8 cellular contexts compared by ENCODE assay signal in the genomic region with DNA sequence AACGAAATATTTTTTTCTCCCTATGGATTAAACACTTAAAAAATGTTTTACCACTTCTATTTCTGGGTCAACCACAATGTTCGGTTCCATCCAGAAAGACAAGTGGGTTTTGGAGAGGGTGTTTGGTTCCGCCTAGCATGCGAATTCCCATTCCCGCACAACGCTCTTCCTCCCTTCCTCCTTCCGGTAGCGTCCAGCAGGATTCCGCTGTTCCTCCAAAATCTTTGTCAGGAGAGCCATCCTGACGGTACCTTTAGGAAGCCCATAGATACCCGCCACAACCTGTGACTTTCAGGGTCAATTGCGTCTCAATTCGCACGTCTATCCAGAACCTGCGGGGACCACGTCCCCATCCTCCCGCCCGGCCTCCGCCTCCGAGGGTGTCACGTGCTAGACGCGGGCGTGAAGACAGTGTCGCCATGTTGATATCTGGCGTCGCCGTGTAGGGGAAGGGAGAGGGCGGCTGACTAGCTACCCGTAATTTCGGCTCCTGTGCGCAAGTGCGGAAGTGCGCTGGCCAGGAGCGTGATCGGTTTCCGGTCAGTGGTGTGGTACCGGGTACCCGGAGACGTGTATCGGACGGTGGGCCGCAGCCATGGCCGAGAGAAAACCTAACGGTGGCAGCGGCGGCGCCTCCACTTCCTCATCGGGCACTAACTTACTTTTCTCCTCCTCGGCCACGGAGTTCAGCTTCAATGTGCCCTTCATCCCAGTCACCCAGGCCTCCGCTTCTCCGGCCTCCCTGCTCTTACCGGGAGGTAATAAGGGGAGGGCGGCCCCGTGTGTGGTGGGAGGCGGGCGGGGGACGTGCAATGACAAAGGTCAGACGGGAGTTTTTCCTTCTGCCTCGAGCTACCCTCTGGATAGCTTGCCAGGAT. TPM values are rescaled to one million over a fixed set of nuclear protein-coding genes. Genes with fewer than 3 reads are reported as not detected.
DNase-seq lines count a peak whose midpoint lies in the region; ATAC-seq and TF ChIP-seq lines count a peak whose summit lies in the region.

TSS of gene SEC23IP (plus strand) at position 543 of the 878 bp plus-strand sequence. CDS start at position 596, 53 bp downstream.

- no peaks in the 10 kb centered on the region for H3K9me3 ChIP-seq in naive thymus-derived CD4-positive, alpha-beta T cell (ENCODE audit: control insufficient read depth in 2 of 3, low read length in 3 of 3)

- H3K36me3 ChIP-seq in naive thymus-derived CD4-positive, alpha-beta T cell (ENCODE audit: control insufficient read depth in 2 of 3, insufficient read depth in 3 of 3, low read length in 3 of 3), result peaks cover 0 to 4% (median 0%) of the 10 kb centered on the region in 3 experiments

- CTCF ChIA-PET in RWPE1 (lab: Yijun Ruan, JAX), result no interaction called here
- CTCF ChIA-PET in naive thymus-derived CD4-positive, alpha-beta T cell (lab: Charles Lee), result interaction anchor here (0.6 to 1.0 kb wide), 3 partner anchors 13 to 24 kb away, joined by 3 to 4 read pairs (median 3); partner anchors contain the start of gene MCMBP

- POLR2A ChIA-PET in RWPE1 (lab: Yijun Ruan, JAX; ENCODE audit: low non-redundant PET), result interaction anchor here (0.6 to 0.8 kb wide), 2 partner anchors 20 to 48 kb away, joined by 3 to 9 read pairs; partner anchors contain the start of gene MCMBP
- POLR2A ChIA-PET in naive thymus-derived CD4-positive, alpha-beta T cell (lab: Charles Lee), result interaction anchor here (0.9 to 4.2 kb wide), 5 partner anchors 17 to 788 kb away, joined by 3 to 61 read pairs (median 3); partner anchors contain the start of genes DENND10 and MCMBP

- no peaks in the 10 kb centered on the region for H3K27me3 ChIP-seq in naive thymus-derived CD4-positive, alpha-beta T cell (ENCODE audit: control insufficient read depth in 2 of 2, insufficient read depth in 2 of 2, low read length in 2 of 2)

- intact Hi-C loops in naive thymus-derived CD4-positive, alpha-beta T cell (cut with micrococcal nuclease), result loop anchor here (1.0 to 5.0 kb wide), 8 partner anchors 19 to 1846 kb away; partner anchors contain the start of genes CACUL1 (in 1 of the 2), FAM204A (in 1 of the 2), MCMBP (in 1 of the 2) and PRDX3 (in 1 of the 2)

- peaks cover 39% of the 10 kb centered on the region for H3K4me1 Mint-ChIP-seq in activated T-helper 17 cell treated with anti-CD3 and anti-CD28 coated beads, Interleukin-2, amount 50 U/mL, for 72 hours
- H3K4me1 Mint-ChIP-seq in naive thymus-derived CD4-positive, alpha-beta T cell, result peaks cover 40 to 53% (median 48%) of the 10 kb centered on the region in 7 donors
- H3K4me1 Mint-ChIP-seq in stimulated activated naive B cell treated with anti-CD40 and anti-IgM and Interleukin-4, amounts not matched to agents 10 μg/mL and 1 μg/mL and 100 μg/mL, for 72 hours, result peaks cover 34 to 47% of the 10 kb centered on the region in 2 donors

- peaks cover 3% of the 10 kb centered on the region for H3K9me3 Mint-ChIP-seq in activated T-helper 17 cell treated with anti-CD3 and anti-CD28 coated beads, Interleukin-2, amount 50 U/mL, for 72 hours
- H3K9me3 Mint-ChIP-seq in naive thymus-derived CD4-positive, alpha-beta T cell, result peaks cover 0 to 7% (median 0%) of the 10 kb centered on the region in 11 donors
- peaks cover 3% of the 10 kb centered on the region in 2 donors for H3K9me3 Mint-ChIP-seq in stimulated activated naive B cell treated with anti-CD40 and anti-IgM and Interleukin-4, amounts not matched to agents 10 μg/mL and 1 μg/mL and 100 μg/mL, for 72 hours

- peak; percentile 99 for ATAC-seq in activated T-helper 17 cell treated with anti-CD3 and anti-CD28 coated beads, Interleukin-2, amount 50 U/mL, for 72 hours (replicated peaks)
- ATAC-seq in naive thymus-derived CD4-positive, alpha-beta T cell, result peak; percentile 99
- ATAC-seq in stimulated activated naive B cell treated with anti-CD40 and anti-IgM and Interleukin-4, amounts not matched to agents 10 μg/mL and 1 μg/mL and 100 μg/mL, for 72 hours (replicated peaks), result peak; percentile 99 to 100

- DNase-seq in Daoy (ENCODE audit: low read depth), result peak; percentile 94
- DNase-seq in GOT3 (lab: John Stamatoyannopoulos, UW), result peak; percentile 69
- peak; percentile 91 for DNase-seq in LNCaP clone FGC (ENCODE audit: low read depth)
- peak; percentile 95 for DNase-seq in RWPE1 (ENCODE audit: low spot score)
- peak; percentile 95 for DNase-seq in fibroblast of gingiva (ENCODE audit: low read depth)
- peak; percentile 77 to 94 (median 83) for DNase-seq in naive thymus-derived CD4-positive, alpha-beta T cell
- peak; percentile 94 for DNase-seq in stimulated activated naive B cell treated with anti-CD40 and anti-IgM and Interleukin-4, amounts not matched to agents 10 μg/mL and 1 μg/mL and 100 μg/mL, for 72 hours

- H3K36me3 Mint-ChIP-seq in activated T-helper 17 cell treated with anti-CD3 and anti-CD28 coated beads, Interleukin-2, amount 50 U/mL, for 72 hours (ENCODE audit: low read depth), result peaks cover 32% of the 10 kb centered on the region
- peaks cover 0 to 11% (median 0%) of the 10 kb centered on the region in 5 donors for H3K36me3 Mint-ChIP-seq in naive thymus-derived CD4-positive, alpha-beta T cell
- peaks cover 7 to 33% of the 10 kb centered on the region in 2 donors for H3K36me3 Mint-ChIP-seq in stimulated activated naive B cell treated with anti-CD40 and anti-IgM and Interleukin-4, amounts not matched to agents 10 μg/mL and 1 μg/mL and 100 μg/mL, for 72 hours

- H3K27ac Mint-ChIP-seq in activated T-helper 17 cell treated with anti-CD3 and anti-CD28 coated beads, Interleukin-2, amount 50 U/mL, for 72 hours, result peak within 1 kb of the TSS; percentile 99
- peak within 1 kb of the TSS; percentile 95 to 99 (median 98) for H3K27ac Mint-ChIP-seq in naive thymus-derived CD4-positive, alpha-beta T cell
- peak within 1 kb of the TSS; percentile 97 for H3K27ac Mint-ChIP-seq in stimulated activated naive B cell treated with anti-CD40 and anti-IgM and Interleukin-4, amounts not matched to agents 10 μg/mL and 1 μg/mL and 100 μg/mL, for 72 hours

- no peak for TF ChIP-seq CTCF in LNCaP clone FGC (IDR thresholded peaks at IDR 0.05; ENCODE audit: control insufficient read depth, extremely low read depth, insufficient read depth)
- TF ChIP-seq CTCF in RWPE1 (conservative IDR thresholded peaks at IDR 0.05; ENCODE audit: low read depth), result no peak

- no peaks in the 10 kb centered on the region for H3K27me3 Mint-ChIP-seq in activated T-helper 17 cell treated with anti-CD3 and anti-CD28 coated beads, Interleukin-2, amount 50 U/mL, for 72 hours
- peaks cover 0 to 4% (median 0%) of the 10 kb centered on the region in 5 donors for H3K27me3 Mint-ChIP-seq in naive thymus-derived CD4-positive, alpha-beta T cell
- H3K27me3 Mint-ChIP-seq in stimulated activated naive B cell treated with anti-CD40 and anti-IgM and Interleukin-4, amounts not matched to agents 10 μg/mL and 1 μg/mL and 100 μg/mL, for 72 hours, result no peaks in the 10 kb centered on the region

- H3K4me1 ChIP-seq in naive thymus-derived CD4-positive, alpha-beta T cell (ENCODE audit: control insufficient read depth in 2 of 2, insufficient read depth in 2 of 2, low read length in 2 of 2), result peaks cover 12 to 21% of the 10 kb centered on the region in 2 donors

- H3K27ac ChIP-seq in RWPE1, result peak within 1 kb of the TSS; percentile 84
- H3K27ac ChIP-seq in naive thymus-derived CD4-positive, alpha-beta T cell (ENCODE audit: low read depth, low read length), result peak within 1 kb of the TSS; percentile 89

- H3K4me3 ChIP-seq in LNCaP clone FGC (ENCODE audit: low read depth, low read length), result peak within 1 kb of the TSS; percentile 89
- peak within 1 kb of the TSS; percentile 95 for H3K4me3 ChIP-seq in naive thymus-derived CD4-positive, alpha-beta T cell (ENCODE audit: low read length)

- peak within 1 kb of the TSS; percentile 99 for H3K4me3 Mint-ChIP-seq in activated T-helper 17 cell treated with anti-CD3 and anti-CD28 coated beads, Interleukin-2, amount 50 U/mL, for 72 hours
- H3K4me3 Mint-ChIP-seq in naive thymus-derived CD4-positive, alpha-beta T cell, result peak within 1 kb of the TSS; percentile 92 to 100 (median 98)
- H3K4me3 Mint-ChIP-seq in stimulated activated naive B cell treated with anti-CD40 and anti-IgM and Interleukin-4, amounts not matched to agents 10 μg/mL and 1 μg/mL and 100 μg/mL, for 72 hours, result peak within 1 kb of the TSS; percentile 91 to 95

RNA-seq across cellular contexts. Expression of gene SEC23IP, which starts in this region (rescaled TPM):
- 12.1 and 20.8 TPM in 2 replicates for total RNA-seq in Daoy (2014; rRNA removed; shearing (Covaris generic))
- total RNA-seq in activated T-helper 17 cell treated with anti-CD3 and anti-CD28 coated beads, Interleukin-2, amount 50 U/mL, for 72 hours, result 10 to 100 TPM; 53.9 to 97.4 TPM
- 10 to 100 TPM; 34.8 to 68.3 (median 54.4) TPM for total RNA-seq in naive thymus-derived CD4-positive, alpha-beta T cell
- 10 to 100 TPM; 38.3 to 45.1 TPM for polyA plus RNA-seq in naive thymus-derived CD4-positive, alpha-beta T cell

Comparison
In these comparisons a context has a peak if more than half of its experiments do, and no peak if none do; other contexts are left out.
1. Peak in every context shown above with its lines: DNase-seq, ATAC-seq, H3K4me3 ChIP-seq and H3K27ac ChIP-seq.